In genomic region chr17:79681628-79682261, GRCh38 we compare ENCODE assay signal across 2 cellular contexts.
TF ChIP-seq lines count a peak whose summit lies in the region.

No MANE protein-coding gene starts in this region.

TF ChIP-seq in HEK293, 187 proteins besides CTCF, POLR2A, EP300 and RAD21:
- TF ChIP-seq ZNF202 (tag by site-specific recombination; IDR thresholded peaks at IDR 0.05; ENCODE audit: borderline replicate concordance) (no peak), PRDM1 (tag by site-specific recombination; IDR thresholded peaks at IDR 0.05) (peak; percentile 64), SCRT2 (tag by site-specific recombination; IDR thresholded peaks at IDR 0.05) (0 out of 2 replicates have a peak, but pooled peaks have one; percentile 13), ZNF248 (tag by site-specific recombination; IDR thresholded peaks at IDR 0.05) (0 out of 2 replicates have a peak, but pooled peaks have one; percentile 35), ZNF707 (tag by site-specific recombination; IDR thresholded peaks at IDR 0.05) (no peak), ZNF610 (tag by site-specific recombination; IDR thresholded peaks at IDR 0.05; ENCODE audit: borderline replicate concordance) (no peak), YY1 (tag by site-specific recombination; IDR thresholded peaks at IDR 0.05) (no peak)

TF ChIP-seq in H1, 55 proteins besides CTCF, POLR2A, EP300 and RAD21:
- TF ChIP-seq GTF2F1 (IDR thresholded peaks at IDR 0.05; ENCODE audit: borderline replicate concordance, low read depth, low read length) (no peak), TBP (IDR thresholded peaks at IDR 0.05; ENCODE audit: low read depth, low read length) (no peak), MAX (IDR thresholded peaks at IDR 0.05) (peak; percentile 40; the same call in 1 of the 2 replicates)
